Comparison of ENCODE assay signal across 1 cellular context in the genomic region with DNA sequence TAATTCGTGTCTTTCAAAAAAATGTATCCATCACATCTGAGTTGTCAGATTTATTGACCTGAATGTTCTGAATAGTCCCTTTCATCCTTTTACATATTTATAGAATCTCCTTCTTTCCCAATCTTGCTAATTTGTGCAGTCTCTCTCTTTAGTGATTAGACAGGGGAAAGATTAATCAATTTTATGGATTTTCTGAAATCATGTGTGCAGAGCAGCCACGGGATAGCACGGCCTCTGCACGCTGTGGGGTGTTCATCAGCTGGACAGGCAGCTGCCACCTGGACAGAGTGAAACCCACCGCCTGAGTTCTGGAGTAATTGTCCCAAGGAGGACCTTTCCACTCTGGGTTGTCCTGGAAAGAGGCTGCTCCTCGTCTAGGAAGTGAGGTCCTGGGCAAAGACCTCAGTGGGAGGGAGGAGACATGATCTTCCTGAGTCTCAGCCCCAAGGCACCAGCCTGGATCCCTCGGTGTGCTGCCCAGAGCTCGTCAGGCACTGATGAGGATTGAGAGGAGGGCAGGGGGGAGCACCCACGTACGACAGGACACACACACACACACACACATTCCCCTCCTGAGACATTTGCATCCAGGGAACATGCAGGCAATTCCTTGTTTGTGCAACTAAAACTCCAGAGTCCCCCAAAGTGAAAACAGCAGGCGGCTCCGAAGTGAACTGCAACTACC.
TF ChIP-seq lines count a peak whose summit lies in the region.

No MANE protein-coding gene starts in this region.

TF ChIP-seq in HepG2, 621 proteins besides CTCF, POLR2A, EP300 and RAD21 (continued from another document and continues in another):
- TF ChIP-seq, protein P1, sequence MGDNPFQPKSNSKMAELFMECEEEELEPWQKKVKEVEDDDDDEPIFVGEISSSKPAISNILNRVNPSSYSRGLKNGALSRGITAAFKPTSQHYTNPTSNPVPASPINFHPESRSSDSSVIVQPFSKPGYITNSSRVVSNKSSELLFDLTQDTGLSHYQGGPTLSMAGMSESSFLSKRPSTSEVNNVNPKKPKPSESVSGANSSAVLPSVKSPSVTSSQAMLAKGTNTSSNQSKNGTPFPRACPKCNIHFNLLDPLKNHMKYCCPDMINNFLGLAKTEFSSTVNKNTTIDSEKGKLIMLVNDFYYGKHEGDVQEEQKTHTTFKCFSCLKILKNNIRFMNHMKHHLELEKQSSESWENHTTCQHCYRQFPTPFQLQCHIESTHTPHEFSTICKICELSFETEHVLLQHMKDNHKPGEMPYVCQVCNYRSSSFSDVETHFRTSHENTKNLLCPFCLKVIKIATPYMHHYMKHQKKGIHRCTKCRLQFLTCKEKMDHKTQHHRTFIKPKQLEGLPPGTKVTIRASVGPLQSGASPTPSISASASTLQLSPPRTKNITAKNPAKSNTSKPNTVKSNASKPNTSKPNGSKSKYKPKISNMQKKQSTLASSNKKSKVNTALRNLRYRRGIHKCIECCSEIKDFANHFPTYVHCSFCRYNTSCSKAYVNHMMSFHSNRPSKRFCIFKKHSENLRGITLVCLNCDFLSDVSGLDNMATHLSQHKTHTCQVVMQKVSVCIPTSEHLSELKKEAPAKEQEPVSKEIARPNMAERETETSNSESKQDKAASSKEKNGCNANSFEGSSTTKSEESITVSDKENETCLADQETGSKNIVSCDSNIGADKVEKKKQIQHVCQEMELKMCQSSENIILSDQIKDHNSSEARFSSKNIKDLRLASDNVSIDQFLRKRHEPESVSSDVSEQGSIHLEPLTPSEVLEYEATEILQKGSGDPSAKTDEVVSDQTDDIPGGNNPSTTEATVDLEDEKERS (CRISPR knock-in tag; IDR thresholded peaks at IDR 0.05) = peak; percentile 64; the same call in 1 of the 2 replicates
- TF ChIP-seq, protein P2, sequence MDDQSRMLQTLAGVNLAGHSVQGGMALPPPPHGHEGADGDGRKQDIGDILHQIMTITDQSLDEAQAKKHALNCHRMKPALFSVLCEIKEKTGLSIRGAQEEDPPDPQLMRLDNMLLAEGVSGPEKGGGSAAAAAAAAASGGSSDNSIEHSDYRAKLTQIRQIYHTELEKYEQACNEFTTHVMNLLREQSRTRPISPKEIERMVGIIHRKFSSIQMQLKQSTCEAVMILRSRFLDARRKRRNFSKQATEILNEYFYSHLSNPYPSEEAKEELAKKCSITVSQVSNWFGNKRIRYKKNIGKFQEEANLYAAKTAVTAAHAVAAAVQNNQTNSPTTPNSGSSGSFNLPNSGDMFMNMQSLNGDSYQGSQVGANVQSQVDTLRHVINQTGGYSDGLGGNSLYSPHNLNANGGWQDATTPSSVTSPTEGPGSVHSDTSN (CRISPR knock-in tag; IDR thresholded peaks at IDR 0.05; ENCODE audit: borderline replicate concordance) = no peak
- TF ChIP-seq JUN (CRISPR knock-in tag; IDR thresholded peaks at IDR 0.05) (no peak), EED (CRISPR knock-in tag; IDR thresholded peaks at IDR 0.05) (no peak), ZNF136 (CRISPR knock-in tag; IDR thresholded peaks at IDR 0.05; ENCODE audit: low read depth) (no peak), ZNF619 (CRISPR knock-in tag; IDR thresholded peaks at IDR 0.05) (no peak), ISL2 (CRISPR knock-in tag; IDR thresholded peaks at IDR 0.05) (peak; percentile 75), TOPORS (CRISPR knock-in tag; IDR thresholded peaks at IDR 0.05) (no peak), ZNF598 (CRISPR knock-in tag; IDR thresholded peaks at IDR 0.05; ENCODE audit: borderline replicate concordance) (0 out of 2 replicates have a peak, but pooled peaks have one; percentile 26), REL (CRISPR knock-in tag; conservative IDR thresholded peaks at IDR 0.05) (no peak), ZNF296 (CRISPR knock-in tag; conservative IDR thresholded peaks at IDR 0.05) (peak; percentile 78; the same call in 1 of the 2 replicates), SRY (CRISPR knock-in tag; IDR thresholded peaks at IDR 0.05) (no peak), NCOR1 (IDR thresholded peaks at IDR 0.05; ENCODE audit: borderline replicate concordance, low read length) (no peak; the same call in 1 of the 2 replicates), ZBTB38 (CRISPR knock-in tag; IDR thresholded peaks at IDR 0.05) (peak; percentile 79; the same call in 1 of the 2 replicates), ZNF160 (CRISPR knock-in tag; IDR thresholded peaks at IDR 0.05) (no peak), PHF21A (CRISPR knock-in tag; IDR thresholded peaks at IDR 0.05) (peak; percentile 6; the same call in 1 of the 2 replicates), NR2F2 (IDR thresholded peaks at IDR 0.05; ENCODE audit: borderline replicate concordance, low read depth) (no peak; the same call in 1 of the 2 replicates), CHD4 (IDR thresholded peaks at IDR 0.05; ENCODE audit: borderline replicate concordance, low read length) (peak; percentile 87; the same call in 1 of the 2 replicates), SETDB1 (CRISPR knock-in tag; IDR thresholded peaks at IDR 0.05; ENCODE audit: borderline replicate concordance) (no peak)
- TF ChIP-seq, protein P3, sequence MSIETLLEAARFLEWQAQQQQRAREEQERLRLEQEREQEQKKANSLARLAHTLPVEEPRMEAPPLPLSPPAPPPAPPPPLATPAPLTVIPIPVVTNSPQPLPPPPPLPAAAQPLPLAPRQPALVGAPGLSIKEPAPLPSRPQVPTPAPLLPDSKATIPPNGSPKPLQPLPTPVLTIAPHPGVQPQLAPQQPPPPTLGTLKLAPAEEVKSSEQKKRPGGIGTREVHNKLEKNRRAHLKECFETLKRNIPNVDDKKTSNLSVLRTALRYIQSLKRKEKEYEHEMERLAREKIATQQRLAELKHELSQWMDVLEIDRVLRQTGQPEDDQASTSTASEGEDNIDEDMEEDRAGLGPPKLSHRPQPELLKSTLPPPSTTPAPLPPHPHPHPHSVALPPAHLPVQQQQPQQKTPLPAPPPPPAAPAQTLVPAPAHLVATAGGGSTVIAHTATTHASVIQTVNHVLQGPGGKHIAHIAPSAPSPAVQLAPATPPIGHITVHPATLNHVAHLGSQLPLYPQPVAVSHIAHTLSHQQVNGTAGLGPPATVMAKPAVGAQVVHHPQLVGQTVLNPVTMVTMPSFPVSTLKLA (IDR thresholded peaks at IDR 0.05) = no peak
- TF ChIP-seq, protein P4, sequence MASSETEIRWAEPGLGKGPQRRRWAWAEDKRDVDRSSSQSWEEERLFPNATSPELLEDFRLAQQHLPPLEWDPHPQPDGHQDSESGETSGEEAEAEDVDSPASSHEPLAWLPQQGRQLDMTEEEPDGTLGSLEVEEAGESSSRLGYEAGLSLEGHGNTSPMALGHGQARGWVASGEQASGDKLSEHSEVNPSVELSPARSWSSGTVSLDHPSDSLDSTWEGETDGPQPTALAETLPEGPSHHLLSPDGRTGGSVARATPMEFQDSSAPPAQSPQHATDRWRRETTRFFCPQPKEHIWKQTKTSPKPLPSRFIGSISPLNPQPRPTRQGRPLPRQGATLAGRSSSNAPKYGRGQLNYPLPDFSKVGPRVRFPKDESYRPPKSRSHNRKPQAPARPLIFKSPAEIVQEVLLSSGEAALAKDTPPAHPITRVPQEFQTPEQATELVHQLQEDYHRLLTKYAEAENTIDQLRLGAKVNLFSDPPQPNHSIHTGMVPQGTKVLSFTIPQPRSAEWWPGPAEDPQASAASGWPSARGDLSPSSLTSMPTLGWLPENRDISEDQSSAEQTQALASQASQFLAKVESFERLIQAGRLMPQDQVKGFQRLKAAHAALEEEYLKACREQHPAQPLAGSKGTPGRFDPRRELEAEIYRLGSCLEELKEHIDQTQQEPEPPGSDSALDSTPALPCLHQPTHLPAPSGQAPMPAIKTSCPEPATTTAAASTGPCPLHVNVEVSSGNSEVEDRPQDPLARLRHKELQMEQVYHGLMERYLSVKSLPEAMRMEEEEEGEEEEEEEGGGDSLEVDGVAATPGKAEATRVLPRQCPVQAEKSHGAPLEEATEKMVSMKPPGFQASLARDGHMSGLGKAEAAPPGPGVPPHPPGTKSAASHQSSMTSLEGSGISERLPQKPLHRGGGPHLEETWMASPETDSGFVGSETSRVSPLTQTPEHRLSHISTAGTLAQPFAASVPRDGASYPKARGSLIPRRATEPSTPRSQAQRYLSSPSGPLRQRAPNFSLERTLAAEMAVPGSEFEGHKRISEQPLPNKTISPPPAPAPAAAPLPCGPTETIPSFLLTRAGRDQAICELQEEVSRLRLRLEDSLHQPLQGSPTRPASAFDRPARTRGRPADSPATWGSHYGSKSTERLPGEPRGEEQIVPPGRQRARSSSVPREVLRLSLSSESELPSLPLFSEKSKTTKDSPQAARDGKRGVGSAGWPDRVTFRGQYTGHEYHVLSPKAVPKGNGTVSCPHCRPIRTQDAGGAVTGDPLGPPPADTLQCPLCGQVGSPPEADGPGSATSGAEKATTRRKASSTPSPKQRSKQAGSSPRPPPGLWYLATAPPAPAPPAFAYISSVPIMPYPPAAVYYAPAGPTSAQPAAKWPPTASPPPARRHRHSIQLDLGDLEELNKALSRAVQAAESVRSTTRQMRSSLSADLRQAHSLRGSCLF (CRISPR knock-in tag; IDR thresholded peaks at IDR 0.05; ENCODE audit: borderline replicate concordance) = no peak
- TF ChIP-seq, protein P5, sequence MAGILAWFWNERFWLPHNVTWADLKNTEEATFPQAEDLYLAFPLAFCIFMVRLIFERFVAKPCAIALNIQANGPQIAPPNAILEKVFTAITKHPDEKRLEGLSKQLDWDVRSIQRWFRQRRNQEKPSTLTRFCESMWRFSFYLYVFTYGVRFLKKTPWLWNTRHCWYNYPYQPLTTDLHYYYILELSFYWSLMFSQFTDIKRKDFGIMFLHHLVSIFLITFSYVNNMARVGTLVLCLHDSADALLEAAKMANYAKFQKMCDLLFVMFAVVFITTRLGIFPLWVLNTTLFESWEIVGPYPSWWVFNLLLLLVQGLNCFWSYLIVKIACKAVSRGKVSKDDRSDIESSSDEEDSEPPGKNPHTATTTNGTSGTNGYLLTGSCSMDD (CRISPR knock-in tag; IDR thresholded peaks at IDR 0.05) = no peak
- TF ChIP-seq, protein P6, sequence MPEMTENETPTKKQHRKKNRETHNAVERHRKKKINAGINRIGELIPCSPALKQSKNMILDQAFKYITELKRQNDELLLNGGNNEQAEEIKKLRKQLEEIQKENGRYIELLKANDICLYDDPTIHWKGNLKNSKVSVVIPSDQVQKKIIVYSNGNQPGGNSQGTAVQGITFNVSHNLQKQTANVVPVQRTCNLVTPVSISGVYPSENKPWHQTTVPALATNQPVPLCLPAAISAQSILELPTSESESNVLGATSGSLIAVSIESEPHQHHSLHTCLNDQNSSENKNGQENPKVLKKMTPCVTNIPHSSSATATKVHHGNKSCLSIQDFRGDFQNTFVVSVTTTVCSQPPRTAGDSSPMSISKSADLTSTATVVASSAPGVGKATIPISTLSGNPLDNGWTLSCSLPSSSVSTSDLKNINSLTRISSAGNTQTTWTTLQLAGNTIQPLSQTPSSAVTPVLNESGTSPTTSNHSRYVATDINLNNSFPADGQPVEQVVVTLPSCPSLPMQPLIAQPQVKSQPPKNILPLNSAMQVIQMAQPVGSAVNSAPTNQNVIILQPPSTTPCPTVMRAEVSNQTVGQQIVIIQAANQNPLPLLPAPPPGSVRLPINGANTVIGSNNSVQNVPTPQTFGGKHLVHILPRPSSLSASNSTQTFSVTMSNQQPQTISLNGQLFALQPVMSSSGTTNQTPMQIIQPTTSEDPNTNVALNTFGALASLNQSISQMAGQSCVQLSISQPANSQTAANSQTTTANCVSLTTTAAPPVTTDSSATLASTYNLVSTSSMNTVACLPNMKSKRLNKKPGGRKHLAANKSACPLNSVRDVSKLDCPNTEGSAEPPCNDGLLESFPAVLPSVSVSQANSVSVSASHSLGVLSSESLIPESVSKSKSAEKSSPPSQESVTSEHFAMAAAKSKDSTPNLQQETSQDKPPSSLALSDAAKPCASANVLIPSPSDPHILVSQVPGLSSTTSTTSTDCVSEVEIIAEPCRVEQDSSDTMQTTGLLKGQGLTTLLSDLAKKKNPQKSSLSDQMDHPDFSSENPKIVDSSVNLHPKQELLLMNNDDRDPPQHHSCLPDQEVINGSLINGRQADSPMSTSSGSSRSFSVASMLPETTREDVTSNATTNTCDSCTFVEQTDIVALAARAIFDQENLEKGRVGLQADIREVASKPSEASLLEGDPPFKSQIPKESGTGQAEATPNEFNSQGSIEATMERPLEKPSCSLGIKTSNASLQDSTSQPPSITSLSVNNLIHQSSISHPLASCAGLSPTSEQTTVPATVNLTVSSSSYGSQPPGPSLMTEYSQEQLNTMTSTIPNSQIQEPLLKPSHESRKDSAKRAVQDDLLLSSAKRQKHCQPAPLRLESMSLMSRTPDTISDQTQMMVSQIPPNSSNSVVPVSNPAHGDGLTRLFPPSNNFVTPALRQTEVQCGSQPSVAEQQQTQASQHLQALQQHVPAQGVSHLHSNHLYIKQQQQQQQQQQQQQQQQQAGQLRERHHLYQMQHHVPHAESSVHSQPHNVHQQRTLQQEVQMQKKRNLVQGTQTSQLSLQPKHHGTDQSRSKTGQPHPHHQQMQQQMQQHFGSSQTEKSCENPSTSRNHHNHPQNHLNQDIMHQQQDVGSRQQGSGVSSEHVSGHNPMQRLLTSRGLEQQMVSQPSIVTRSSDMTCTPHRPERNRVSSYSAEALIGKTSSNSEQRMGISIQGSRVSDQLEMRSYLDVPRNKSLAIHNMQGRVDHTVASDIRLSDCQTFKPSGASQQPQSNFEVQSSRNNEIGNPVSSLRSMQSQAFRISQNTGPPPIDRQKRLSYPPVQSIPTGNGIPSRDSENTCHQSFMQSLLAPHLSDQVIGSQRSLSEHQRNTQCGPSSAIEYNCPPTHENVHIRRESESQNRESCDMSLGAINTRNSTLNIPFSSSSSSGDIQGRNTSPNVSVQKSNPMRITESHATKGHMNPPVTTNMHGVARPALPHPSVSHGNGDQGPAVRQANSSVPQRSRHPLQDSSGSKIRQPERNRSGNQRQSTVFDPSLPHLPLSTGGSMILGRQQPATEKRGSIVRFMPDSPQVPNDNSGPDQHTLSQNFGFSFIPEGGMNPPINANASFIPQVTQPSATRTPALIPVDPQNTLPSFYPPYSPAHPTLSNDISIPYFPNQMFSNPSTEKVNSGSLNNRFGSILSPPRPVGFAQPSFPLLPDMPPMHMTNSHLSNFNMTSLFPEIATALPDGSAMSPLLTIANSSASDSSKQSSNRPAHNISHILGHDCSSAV (CRISPR knock-in tag; IDR thresholded peaks at IDR 0.05; ENCODE audit: borderline replicate concordance) = no peak
- TF ChIP-seq, protein P7, sequence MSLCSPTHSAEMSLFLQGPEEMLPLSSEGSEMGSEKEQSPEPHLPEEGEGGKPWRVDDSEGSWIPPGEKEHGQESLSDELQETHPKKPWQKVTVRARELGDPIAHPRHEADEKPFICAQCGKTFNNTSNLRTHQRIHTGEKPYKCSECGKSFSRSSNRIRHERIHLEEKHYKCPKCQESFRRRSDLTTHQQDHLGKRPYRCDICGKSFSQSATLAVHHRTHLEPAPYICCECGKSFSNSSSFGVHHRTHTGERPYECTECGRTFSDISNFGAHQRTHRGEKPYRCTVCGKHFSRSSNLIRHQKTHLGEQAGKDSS (CRISPR knock-in tag; IDR thresholded peaks at IDR 0.05; ENCODE audit: borderline replicate concordance, low read depth) = no peak
